ENCODE assay signal across 1 cellular context in the genomic region with DNA sequence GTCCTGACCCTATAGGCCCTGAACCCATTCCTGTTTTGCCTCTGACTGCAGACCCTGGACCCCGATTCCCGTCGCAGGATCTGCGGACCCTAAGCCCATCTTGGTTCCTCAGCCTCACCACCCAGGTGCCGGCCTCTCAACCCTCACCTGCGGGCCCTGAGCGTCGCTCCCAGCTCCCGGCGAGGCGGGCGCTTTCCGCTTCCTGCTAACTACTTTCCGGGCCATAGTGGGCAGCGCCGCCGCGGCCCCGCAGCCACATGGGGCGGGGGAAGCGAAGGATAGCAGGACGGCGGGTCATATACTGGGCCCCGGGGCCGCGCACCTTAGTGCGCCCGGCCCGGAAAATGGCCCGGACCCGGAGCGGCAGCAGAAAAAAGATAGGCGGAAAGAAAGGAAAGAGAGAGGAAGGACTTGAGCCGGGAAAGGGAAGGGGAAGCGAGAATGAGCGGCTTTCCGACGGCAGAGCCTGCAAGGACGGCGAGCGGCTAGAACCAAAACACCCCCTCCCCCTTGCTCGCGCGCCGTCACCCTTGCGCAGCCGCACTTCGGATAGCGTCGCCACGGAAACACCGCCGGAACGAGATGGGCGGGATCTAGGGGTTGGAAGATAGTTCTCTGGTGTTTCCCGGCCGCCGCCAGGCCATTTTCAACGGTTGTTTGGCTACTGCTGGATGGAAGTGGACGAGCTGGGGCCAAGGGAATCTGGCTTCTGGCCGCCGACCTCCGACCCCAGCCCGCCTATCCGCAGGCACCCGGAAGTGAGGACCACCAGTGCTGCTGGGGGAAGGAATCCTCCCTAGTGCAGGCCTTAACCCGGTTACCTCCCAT.
A peak's percentile ranks its signal among the peaks of the same experiment; 100 is the strongest.
TF ChIP-seq lines count a peak whose summit lies in the region.

DCAF12 (minus strand) TSS at position 492 of the 828 bp plus-strand sequence; CDS start at position 225, 267 bp downstream.

TF ChIP-seq in HepG2, 621 proteins besides CTCF, POLR2A, EP300 and RAD21 (continued from another document):
- TF ChIP-seq PRDM4 (CRISPR knock-in tag; IDR thresholded peaks at IDR 0.05; ENCODE audit: borderline replicate concordance) (no peak; the same call in 1 of the 2 replicates), SKI (IDR thresholded peaks at IDR 0.05; ENCODE audit: partially characterized antibody) (peak; percentile 26), ZNF615 (CRISPR knock-in tag; IDR thresholded peaks at IDR 0.05; ENCODE audit: borderline replicate concordance) (no peak), TOE1 (CRISPR knock-in tag; IDR thresholded peaks at IDR 0.05) (no peak), ZNF230 (CRISPR knock-in tag; IDR thresholded peaks at IDR 0.05) (peak; percentile 93), ZNF317 (CRISPR knock-in tag; IDR thresholded peaks at IDR 0.05) (peak; percentile 69; the same call in 1 of the 2 replicates), SMAD3 (CRISPR knock-in tag; IDR thresholded peaks at IDR 0.05) (no peak; the same call in 1 of the 2 replicates), ZNF768 (CRISPR knock-in tag; IDR thresholded peaks at IDR 0.05) (peak; percentile 46; the same call in 1 of the 2 replicates), ZBTB39 (CRISPR knock-in tag; IDR thresholded peaks at IDR 0.05) (no peak), ZFP1 (CRISPR knock-in tag; IDR thresholded peaks at IDR 0.05) (no peak), MXD4 (CRISPR knock-in tag; IDR thresholded peaks at IDR 0.05) (peak; percentile 71), KLF15 (CRISPR knock-in tag; IDR thresholded peaks at IDR 0.05; ENCODE audit: borderline replicate concordance) (0 out of 2 replicates have a peak, but pooled peaks have one; percentile 45), ZNF496 (CRISPR knock-in tag; IDR thresholded peaks at IDR 0.05; ENCODE audit: insufficient replicate concordance) (no peak), ZNF33B (CRISPR knock-in tag; IDR thresholded peaks at IDR 0.05) (peak; percentile 93; the same call in 1 of the 2 replicates), ZC3H13 (CRISPR knock-in tag; IDR thresholded peaks at IDR 0.05) (peak; percentile 50; the same call in 1 of the 2 replicates), E2F5 (CRISPR knock-in tag; conservative IDR thresholded peaks at IDR 0.05) (no peak; the same call in 1 of the 2 replicates), ZNF207 (IDR thresholded peaks at IDR 0.05; ENCODE audit: borderline replicate concordance) (no peak), ZNF678 (CRISPR knock-in tag; IDR thresholded peaks at IDR 0.05) (no peak), ZFY (CRISPR knock-in tag; IDR thresholded peaks at IDR 0.05) (peak; percentile 87), SP5 (CRISPR knock-in tag; IDR thresholded peaks at IDR 0.05; ENCODE audit: borderline replicate concordance, low read depth) (no peak), ZNF616 (CRISPR knock-in tag; IDR thresholded peaks at IDR 0.05; ENCODE audit: low read depth) (0 out of 2 replicates have a peak, but pooled peaks have one; percentile 29), TBX2 (CRISPR knock-in tag; IDR thresholded peaks at IDR 0.05; ENCODE audit: borderline replicate concordance) (peak; percentile 66; the same call in 1 of the 2 replicates), REPIN1 (CRISPR knock-in tag; IDR thresholded peaks at IDR 0.05; ENCODE audit: borderline replicate concordance, low read depth) (peak; percentile 44), SNRNP70 (IDR thresholded peaks at IDR 0.05; ENCODE audit: low read depth, low read length) (no peak), ZFP36L2 (CRISPR knock-in tag; IDR thresholded peaks at IDR 0.05) (no peak), ZNF143 (CRISPR knock-in tag; IDR thresholded peaks at IDR 0.05) (no peak)
- TF ChIP-seq, protein P1, sequence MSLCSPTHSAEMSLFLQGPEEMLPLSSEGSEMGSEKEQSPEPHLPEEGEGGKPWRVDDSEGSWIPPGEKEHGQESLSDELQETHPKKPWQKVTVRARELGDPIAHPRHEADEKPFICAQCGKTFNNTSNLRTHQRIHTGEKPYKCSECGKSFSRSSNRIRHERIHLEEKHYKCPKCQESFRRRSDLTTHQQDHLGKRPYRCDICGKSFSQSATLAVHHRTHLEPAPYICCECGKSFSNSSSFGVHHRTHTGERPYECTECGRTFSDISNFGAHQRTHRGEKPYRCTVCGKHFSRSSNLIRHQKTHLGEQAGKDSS (CRISPR knock-in tag; IDR thresholded peaks at IDR 0.05; ENCODE audit: borderline replicate concordance, low read depth): peak; percentile 64; the same call in 1 of the 2 replicates
